21 cellular contexts compared by ENCODE assay signal in the genomic region with DNA sequence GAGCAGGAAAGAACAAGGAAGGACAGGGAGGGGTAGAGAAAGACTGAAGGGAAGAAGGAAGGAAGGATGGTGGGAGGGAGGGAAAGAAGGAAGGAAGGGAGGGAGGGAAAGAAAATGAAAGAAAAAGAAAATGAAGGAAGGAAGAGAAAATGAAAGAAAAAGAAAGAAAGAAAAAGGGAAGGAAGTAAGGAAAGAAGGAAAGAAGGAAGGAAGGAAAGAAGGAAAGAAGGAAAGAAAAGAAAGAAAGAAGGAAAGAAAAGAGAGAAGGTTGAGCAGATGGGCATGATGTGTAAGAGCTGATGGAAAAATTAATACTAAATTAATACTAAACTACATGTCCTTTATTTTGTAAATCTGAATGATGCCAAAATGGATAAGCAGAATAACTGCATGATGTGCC.
DNase-seq lines count a peak whose midpoint lies in the region; ATAC-seq, FAIRE-seq and TF ChIP-seq lines count a peak whose summit lies in the region.
"Had no signal": no experiment of that assay in that cellular context is flagged by ENCODE, and none has a peak within 500 bp of the region (broad histone marks: within the 10 kb centered on the region; RNA-seq: fewer than 3 reads in every experiment).

No MANE protein-coding gene starts in this region.

- H3K4me1 ChIP-seq in A549 (peaks cover 12% of the 10 kb centered on the region; the same call in 2 of the 3 replicates), HEK293 (ENCODE audit: control insufficient read depth, insufficient read depth, low read length) (no peaks in the 10 kb centered on the region), adipocyte (ENCODE audit: control insufficient read depth, insufficient read depth, low read length) (peaks cover 30% of the 10 kb centered on the region)
- H3K4me1 ChIP-seq: BLaER1 treated with 17β-estradiol and CSF1 and Interleukin-3, amounts not matched to agents 10 nM and 100 nM had no signal

- in situ Hi-C loops in G401 (cut with HindIII; ENCODE audit: low sequenced_read_pairs) = no loop called here

- no peak for TF ChIP-seq CTCF in A549 (IDR thresholded peaks at IDR 0.05)
- TF ChIP-seq CTCF in HEK293 (tag by site-specific recombination; IDR thresholded peaks at IDR 0.05) = no peak

- H3K9me3 ChIP-seq in A549 = no peaks in the 10 kb centered on the region
- no peaks in the 10 kb centered on the region for H3K9me3 ChIP-seq in HEK293 (ENCODE audit: control insufficient read depth, insufficient read depth, low read depth, low read length)
- no peaks in the 10 kb centered on the region for H3K9me3 ChIP-seq in adipocyte (ENCODE audit: control insufficient read depth, low read length)
- H3K9me3 ChIP-seq: Caco-2 had no signal

- FAIRE-seq in A549 (lab: Jason Lieb, UNC) = no peak
- FAIRE-seq: D721Med, GM12878, GM12892, GM18507, GM19239 had no signal

- TF ChIP-seq RAD21 in A549 (conservative IDR thresholded peaks at IDR 0.05 in 1 of 2, IDR thresholded peaks at IDR 0.05 in 1 of 2) = no peak

- DNase-seq in A549 (ENCODE audit: low read depth in 1 of 2, low spot score in 1 of 2) (no peak), adipocyte (ENCODE audit: low read depth) (no peak), G401 (ENCODE audit: low spot score) (no peak)
- DNase-seq: AML-193; Calu3; CD4-positive, alpha-beta T cell; CD8-positive, alpha-beta T cell; DMS79 treated with DMSO at 0.1 percent for 48 hours; GDM1 had no signal

- ATAC-seq in A549 (no peak), GM18517 (IDR thresholded peaks at IDR 0.05; ENCODE audit: unreplicated experiment) (no peak), HG02870 (IDR thresholded peaks at IDR 0.05; ENCODE audit: unreplicated experiment) (no peak)
- ATAC-seq: CD8-positive, alpha-beta T cell; GM12878 had no signal

- TF ChIP-seq EP300 in A549 (IDR thresholded peaks at IDR 0.05) = no peak

- peak overlapping the region; percentile 47 for H3K4me2 ChIP-seq in A549
- H3K4me2 ChIP-seq: BLaER1 treated with 17β-estradiol and CSF1 and Interleukin-3, amounts not matched to agents 10 nM and 100 nM had no signal

- POLR2A ChIA-PET in A549 (lab: Yijun Ruan, JAX) (no interaction called here), HEK293 (lab: Yijun Ruan, JAX) (no interaction called here)

- no peak overlapping the region for H3K4me3 ChIP-seq in A549
- no peak overlapping the region for H3K4me3 ChIP-seq in HEK293 (ENCODE audit: low read depth, low read length)
- peak overlapping the region; percentile 1 for H3K4me3 ChIP-seq in adipocyte (ENCODE audit: low read length)
- H3K4me3 ChIP-seq: BLaER1 treated with 17β-estradiol and CSF1 and Interleukin-3, amounts not matched to agents 10 nM and 100 nM; GM12878 had no signal

- H3K9ac ChIP-seq in adipocyte (ENCODE audit: low read length) = no peak overlapping the region
- H3K9ac ChIP-seq: BLaER1 treated with 17β-estradiol and CSF1 and Interleukin-3, amounts not matched to agents 10 nM and 100 nM had no signal

- CTCF ChIA-PET in A549 (lab: Yijun Ruan, JAX) (no interaction called here), HEK293 (lab: Yijun Ruan, JAX) (no interaction called here)

- H3K36me3 ChIP-seq in HEK293 (ENCODE audit: control insufficient read depth in 2 of 2, insufficient read depth in 1 of 2, low read length in 2 of 2) (no peaks in the 10 kb centered on the region), adipocyte (ENCODE audit: control insufficient read depth, insufficient read depth, low read length, severe bottlenecking) (no peaks in the 10 kb centered on the region)
- H3K36me3 ChIP-seq: BLaER1 treated with 17β-estradiol and CSF1 and Interleukin-3, amounts not matched to agents 10 nM and 100 nM had no signal

- no peaks in the 10 kb centered on the region for H3K27me3 ChIP-seq in adipocyte (replicated peaks; ENCODE audit: control insufficient read depth, insufficient read depth, low read length)
- H3K27me3 ChIP-seq: BLaER1 treated with 17β-estradiol and CSF1 and Interleukin-3, amounts not matched to agents 10 nM and 100 nM had no signal

- H3K27ac ChIP-seq in A549 (0 out of 6 replicates have a peak overlapping the region, but pooled peaks of 1 of the 2 experiments have one; percentile 8), HEK293 (ENCODE audit: extremely low read depth, low read depth, low read length) (no peak overlapping the region)
- H3K27ac ChIP-seq: 22Rv1; BLaER1 treated with 17β-estradiol and CSF1 and Interleukin-3, amounts not matched to agents 10 nM and 100 nM; C4-2B had no signal

- no peak for TF ChIP-seq POLR2A in A549 (IDR thresholded peaks at IDR 0.05; ENCODE audit: low read length)

TF ChIP-seq in A549, 52 proteins besides CTCF, POLR2A, EP300 and RAD21 (continues in another document):
- no peak for TF ChIP-seq HMGXB4 (CRISPR knock-in tag; IDR thresholded peaks at IDR 0.05; ENCODE audit: borderline replicate concordance)
- TF ChIP-seq HOXB5 (CRISPR knock-in tag; IDR thresholded peaks at IDR 0.05) = no peak
- TF ChIP-seq, protein P1, sequence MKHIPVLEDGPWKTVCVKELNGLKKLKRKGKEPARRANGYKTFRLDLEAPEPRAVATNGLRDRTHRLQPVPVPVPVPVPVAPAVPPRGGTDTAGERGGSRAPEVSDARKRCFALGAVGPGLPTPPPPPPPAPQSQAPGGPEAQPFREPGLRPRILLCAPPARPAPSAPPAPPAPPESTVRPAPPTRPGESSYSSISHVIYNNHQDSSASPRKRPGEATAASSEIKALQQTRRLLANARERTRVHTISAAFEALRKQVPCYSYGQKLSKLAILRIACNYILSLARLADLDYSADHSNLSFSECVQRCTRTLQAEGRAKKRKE (CRISPR knock-in tag; IDR thresholded peaks at IDR 0.05; ENCODE audit: low read depth) = no peak
- TF ChIP-seq CHD2 (IDR thresholded peaks at IDR 0.05; ENCODE audit: low read length, partially characterized antibody) = no peak
- TF ChIP-seq JUNB (IDR thresholded peaks at IDR 0.05) = no peak
- no peak for TF ChIP-seq MYC (IDR thresholded peaks at IDR 0.05; ENCODE audit: borderline replicate concordance, low read length)
- no peak for TF ChIP-seq MAFK (IDR thresholded peaks at IDR 0.05; ENCODE audit: partially characterized antibody)

TF ChIP-seq in HEK293, 187 proteins besides CTCF, POLR2A, EP300 and RAD21:
- TF ChIP-seq MZF1 (tag by site-specific recombination; IDR thresholded peaks at IDR 0.05; ENCODE audit: borderline replicate concordance) (no peak), ZNF366 (tag by site-specific recombination; conservative IDR thresholded peaks at IDR 0.05) (peak; percentile 78)
TF ChIP-seq in HEK293: peak in this region for 1.
